2 cellular contexts compared by ENCODE assay signal in the genomic region with DNA sequence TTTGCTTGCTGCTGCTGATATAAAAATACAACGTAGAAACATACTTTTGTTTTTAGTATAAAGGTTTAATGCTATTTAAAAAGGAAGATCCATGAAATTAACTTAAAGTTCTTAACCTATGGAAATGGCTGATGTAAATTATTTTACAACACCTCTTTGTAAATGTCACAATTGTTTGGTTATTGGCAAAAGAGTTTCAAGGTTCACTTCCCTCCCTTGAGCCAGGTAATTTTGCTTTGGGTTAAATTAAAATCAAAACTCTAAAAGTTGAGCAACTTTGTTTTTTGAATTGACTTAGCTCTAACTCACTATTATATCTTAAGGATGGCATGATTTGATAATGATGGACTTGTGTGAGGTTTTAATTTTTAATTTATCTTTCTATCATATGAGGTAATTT.
TF ChIP-seq lines count a peak whose summit lies in the region.

No MANE protein-coding gene starts in this region.

TF ChIP-seq in liver, 16 proteins besides CTCF, POLR2A, EP300 and RAD21 (continued from another document):
- TF ChIP-seq, protein P1, sequence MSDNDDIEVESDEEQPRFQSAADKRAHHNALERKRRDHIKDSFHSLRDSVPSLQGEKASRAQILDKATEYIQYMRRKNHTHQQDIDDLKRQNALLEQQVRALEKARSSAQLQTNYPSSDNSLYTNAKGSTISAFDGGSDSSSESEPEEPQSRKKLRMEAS (IDR thresholded peaks at IDR 0.05) = no peak
- peak in 1 of 2 donors; percentile 25 for TF ChIP-seq RXRA (IDR thresholded peaks at IDR 0.05)
- no peak for TF ChIP-seq FOXA1 (IDR thresholded peaks at IDR 0.05)
- peak; percentile 15 for TF ChIP-seq YY1 (IDR thresholded peaks at IDR 0.05)
- TF ChIP-seq NR2F2 (IDR thresholded peaks at IDR 0.05) = no peak
- TF ChIP-seq, protein P2, sequence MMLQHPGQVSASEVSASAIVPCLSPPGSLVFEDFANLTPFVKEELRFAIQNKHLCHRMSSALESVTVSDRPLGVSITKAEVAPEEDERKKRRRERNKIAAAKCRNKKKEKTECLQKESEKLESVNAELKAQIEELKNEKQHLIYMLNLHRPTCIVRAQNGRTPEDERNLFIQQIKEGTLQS (IDR thresholded peaks at IDR 0.05) = no peak
- no peak for TF ChIP-seq SP1 (IDR thresholded peaks at IDR 0.05)
- TF ChIP-seq FOXA2 (IDR thresholded peaks at IDR 0.05) = no peak
- TF ChIP-seq HNF4A (conservative IDR thresholded peaks at IDR 0.05) = peak; percentile 61 to 65
- no peak for TF ChIP-seq HNF4G (IDR thresholded peaks at IDR 0.05)

TF ChIP-seq in HepG2, 621 proteins besides CTCF, POLR2A, EP300 and RAD21 (continued from another document):
- TF ChIP-seq, protein P3, sequence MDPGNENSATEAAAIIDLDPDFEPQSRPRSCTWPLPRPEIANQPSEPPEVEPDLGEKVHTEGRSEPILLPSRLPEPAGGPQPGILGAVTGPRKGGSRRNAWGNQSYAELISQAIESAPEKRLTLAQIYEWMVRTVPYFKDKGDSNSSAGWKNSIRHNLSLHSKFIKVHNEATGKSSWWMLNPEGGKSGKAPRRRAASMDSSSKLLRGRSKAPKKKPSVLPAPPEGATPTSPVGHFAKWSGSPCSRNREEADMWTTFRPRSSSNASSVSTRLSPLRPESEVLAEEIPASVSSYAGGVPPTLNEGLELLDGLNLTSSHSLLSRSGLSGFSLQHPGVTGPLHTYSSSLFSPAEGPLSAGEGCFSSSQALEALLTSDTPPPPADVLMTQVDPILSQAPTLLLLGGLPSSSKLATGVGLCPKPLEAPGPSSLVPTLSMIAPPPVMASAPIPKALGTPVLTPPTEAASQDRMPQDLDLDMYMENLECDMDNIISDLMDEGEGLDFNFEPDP (CRISPR knock-in tag; conservative IDR thresholded peaks at IDR 0.05) = no peak
- TF ChIP-seq KAT7 (CRISPR knock-in tag; IDR thresholded peaks at IDR 0.05; ENCODE audit: borderline replicate concordance) = no peak
- no peak for TF ChIP-seq PRMT3 (CRISPR knock-in tag; IDR thresholded peaks at IDR 0.05; ENCODE audit: borderline replicate concordance, low read depth)
- no peak for TF ChIP-seq NAIF1 (CRISPR knock-in tag; IDR thresholded peaks at IDR 0.05; ENCODE audit: borderline replicate concordance)
- TF ChIP-seq, protein P4, sequence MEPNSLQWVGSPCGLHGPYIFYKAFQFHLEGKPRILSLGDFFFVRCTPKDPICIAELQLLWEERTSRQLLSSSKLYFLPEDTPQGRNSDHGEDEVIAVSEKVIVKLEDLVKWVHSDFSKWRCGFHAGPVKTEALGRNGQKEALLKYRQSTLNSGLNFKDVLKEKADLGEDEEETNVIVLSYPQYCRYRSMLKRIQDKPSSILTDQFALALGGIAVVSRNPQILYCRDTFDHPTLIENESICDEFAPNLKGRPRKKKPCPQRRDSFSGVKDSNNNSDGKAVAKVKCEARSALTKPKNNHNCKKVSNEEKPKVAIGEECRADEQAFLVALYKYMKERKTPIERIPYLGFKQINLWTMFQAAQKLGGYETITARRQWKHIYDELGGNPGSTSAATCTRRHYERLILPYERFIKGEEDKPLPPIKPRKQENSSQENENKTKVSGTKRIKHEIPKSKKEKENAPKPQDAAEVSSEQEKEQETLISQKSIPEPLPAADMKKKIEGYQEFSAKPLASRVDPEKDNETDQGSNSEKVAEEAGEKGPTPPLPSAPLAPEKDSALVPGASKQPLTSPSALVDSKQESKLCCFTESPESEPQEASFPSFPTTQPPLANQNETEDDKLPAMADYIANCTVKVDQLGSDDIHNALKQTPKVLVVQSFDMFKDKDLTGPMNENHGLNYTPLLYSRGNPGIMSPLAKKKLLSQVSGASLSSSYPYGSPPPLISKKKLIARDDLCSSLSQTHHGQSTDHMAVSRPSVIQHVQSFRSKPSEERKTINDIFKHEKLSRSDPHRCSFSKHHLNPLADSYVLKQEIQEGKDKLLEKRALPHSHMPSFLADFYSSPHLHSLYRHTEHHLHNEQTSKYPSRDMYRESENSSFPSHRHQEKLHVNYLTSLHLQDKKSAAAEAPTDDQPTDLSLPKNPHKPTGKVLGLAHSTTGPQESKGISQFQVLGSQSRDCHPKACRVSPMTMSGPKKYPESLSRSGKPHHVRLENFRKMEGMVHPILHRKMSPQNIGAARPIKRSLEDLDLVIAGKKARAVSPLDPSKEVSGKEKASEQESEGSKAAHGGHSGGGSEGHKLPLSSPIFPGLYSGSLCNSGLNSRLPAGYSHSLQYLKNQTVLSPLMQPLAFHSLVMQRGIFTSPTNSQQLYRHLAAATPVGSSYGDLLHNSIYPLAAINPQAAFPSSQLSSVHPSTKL (CRISPR knock-in tag; IDR thresholded peaks at IDR 0.05) = no peak
- TF ChIP-seq, protein P5, sequence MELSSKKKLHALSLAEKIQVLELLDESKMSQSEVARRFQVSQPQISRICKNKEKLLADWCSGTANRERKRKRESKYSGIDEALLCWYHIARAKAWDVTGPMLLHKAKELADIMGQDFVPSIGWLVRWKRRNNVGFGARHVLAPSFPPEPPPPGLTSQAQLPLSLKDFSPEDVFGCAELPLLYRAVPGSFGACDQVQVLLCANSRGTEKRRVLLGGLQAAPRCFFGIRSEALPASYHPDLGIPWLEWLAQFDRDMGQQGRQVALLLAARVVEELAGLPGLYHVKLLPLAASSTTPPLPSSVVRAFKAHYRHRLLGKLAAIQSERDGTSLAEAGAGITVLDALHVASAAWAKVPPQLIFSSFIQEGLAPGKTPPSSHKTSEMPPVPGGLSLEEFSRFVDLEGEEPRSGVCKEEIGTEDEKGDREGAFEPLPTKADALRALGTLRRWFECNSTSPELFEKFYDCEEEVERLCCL (CRISPR knock-in tag; IDR thresholded peaks at IDR 0.05; ENCODE audit: borderline replicate concordance) = no peak
- TF ChIP-seq CCDC6 (CRISPR knock-in tag; IDR thresholded peaks at IDR 0.05) = no peak
- TF ChIP-seq MAZ (IDR thresholded peaks at IDR 0.05; ENCODE audit: borderline replicate concordance, low read depth, low read length) = no peak
- TF ChIP-seq MAZ (CRISPR knock-in tag; IDR thresholded peaks at IDR 0.05; ENCODE audit: low read depth) = no peak
- no peak for TF ChIP-seq AGO1 (IDR thresholded peaks at IDR 0.05; ENCODE audit: low read depth, low read length, poor library complexity, severe bottlenecking)
- no peak for TF ChIP-seq ARID2 (CRISPR knock-in tag; IDR thresholded peaks at IDR 0.05; ENCODE audit: borderline replicate concordance)
